Comparison of ENCODE assay signal across 14 cellular contexts in the genomic region with DNA sequence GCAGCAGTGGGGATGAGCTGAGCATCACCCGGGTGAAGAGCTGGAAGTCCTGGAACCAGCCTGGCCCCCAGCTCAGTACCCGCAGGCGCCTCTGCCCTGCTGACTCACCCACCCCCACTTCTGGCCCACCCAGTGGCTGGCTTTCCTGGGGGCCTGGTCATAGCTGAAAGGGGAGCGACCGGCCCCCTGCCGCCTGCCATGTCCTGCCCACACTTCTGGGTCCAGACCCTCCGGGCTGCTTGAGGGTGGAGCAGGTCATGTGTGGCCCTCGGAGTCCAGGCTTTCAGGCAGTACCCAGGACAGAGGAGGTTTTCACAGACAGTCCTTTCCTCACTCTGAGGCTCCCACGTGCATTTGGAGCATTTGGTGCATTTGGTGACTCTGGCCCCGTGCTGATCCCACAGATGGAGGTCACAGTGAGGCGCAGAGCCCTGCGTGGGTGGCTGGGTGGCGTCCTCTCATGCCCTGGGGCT. TPM values are rescaled to one million over a fixed set of nuclear protein-coding genes. Genes with fewer than 3 reads are reported as not detected.
A peak's percentile ranks its signal among the peaks of the same experiment; 100 is the strongest.
DNase-seq lines count a peak whose midpoint lies in the region; ATAC-seq and TF ChIP-seq lines count a peak whose summit lies in the region.
"Had no signal": no experiment of that assay in that cellular context is flagged by ENCODE, and none has a peak within 500 bp of the region (broad histone marks: within the 10 kb centered on the region; RNA-seq: fewer than 3 reads in every experiment).

No MANE protein-coding gene starts in this region.

- H3K36me3 ChIP-seq in BLaER1 treated with 17β-estradiol and CSF1 and Interleukin-3, amounts not matched to agents 10 nM and 100 nM, result no peaks in the 10 kb centered on the region
- H3K36me3 ChIP-seq in breast epithelium, result no peaks in the 10 kb centered on the region
- H3K36me3 ChIP-seq: pancreas had no signal

- no peaks in the 10 kb centered on the region for H4K20me1 ChIP-seq in BLaER1 treated with 17β-estradiol and CSF1 and Interleukin-3, amounts not matched to agents 10 nM and 100 nM

- H3K27ac Mint-ChIP-seq in activated T-cell treated with anti-CD3 and anti-CD28 coated beads, Interleukin-2, amount 50 U/mL, for 72 hours, result no peak overlapping the region
- H3K27ac Mint-ChIP-seq in naive thymus-derived CD8-positive, alpha-beta T cell, result peak overlapping the region in 8 of 10 donors; percentile 57 to 93 (median 82)
- H3K27ac Mint-ChIP-seq: memory B cell had no signal

- peak overlapping the region in 2 of 10 experiments; percentile 7 to 49; a peak in 3 of 20 replicates for H3K4me3 ChIP-seq in BLaER1 treated with 17β-estradiol and CSF1 and Interleukin-3, amounts not matched to agents 10 nM and 100 nM
- no peak overlapping the region for H3K4me3 ChIP-seq in breast epithelium
- H3K4me3 ChIP-seq: pancreas had no signal

- TF ChIP-seq POLR2A in breast epithelium (IDR thresholded peaks at IDR 0.05), result no peak

- POLR2A ChIA-PET in naive thymus-derived CD8-positive, alpha-beta T cell (lab: Charles Lee), result interaction anchor here (1.3 to 3.9 kb wide), 5 partner anchors 30 to 89 kb away, joined by 3 to 17 read pairs (median 4); partner anchors contain the start of genes GALNS and TRAPPC2L

- H3K27me3 Mint-ChIP-seq in activated T-cell treated with anti-CD3 and anti-CD28 coated beads, Interleukin-2, amount 50 U/mL, for 72 hours (ENCODE audit: low read depth), result no peaks in the 10 kb centered on the region
- no peaks in the 10 kb centered on the region for H3K27me3 Mint-ChIP-seq in naive thymus-derived CD8-positive, alpha-beta T cell
- H3K27me3 Mint-ChIP-seq: activated B cell treated with CpG ODN at 0.5 μM for 24 hours, memory B cell had no signal

- no peak for TF ChIP-seq CTCF in breast epithelium (IDR thresholded peaks at IDR 0.05)

- peaks cover 40% of the 10 kb centered on the region for H3K4me1 Mint-ChIP-seq in activated T-cell treated with anti-CD3 and anti-CD28 coated beads, Interleukin-2, amount 50 U/mL, for 72 hours (ENCODE audit: low read depth)
- H3K4me1 Mint-ChIP-seq in naive thymus-derived CD8-positive, alpha-beta T cell, result peaks cover 15 to 65% (median 56%) of the 10 kb centered on the region in 4 donors

- no peaks in the 10 kb centered on the region for H3K27me3 ChIP-seq in BLaER1 treated with 17β-estradiol and CSF1 and Interleukin-3, amounts not matched to agents 10 nM and 100 nM
- peaks cover 0 to 17% of the 10 kb centered on the region in 2 donors for H3K27me3 ChIP-seq in breast epithelium

- peak; percentile 6 to 22 for ATAC-seq in activated T-cell treated with anti-CD3 and anti-CD28 coated beads, Interleukin-2, amount 50 U/mL, for 72 hours (replicated peaks in 1 of 2)
- peak; percentile 11 to 12 for ATAC-seq in naive thymus-derived CD8-positive, alpha-beta T cell
- ATAC-seq: pancreas had no signal

- H3K4me1 ChIP-seq in BLaER1 treated with 17β-estradiol and CSF1 and Interleukin-3, amounts not matched to agents 10 nM and 100 nM, result peaks cover 66 to 96% (median 89%) of the 10 kb centered on the region in 10 experiments
- H3K4me1 ChIP-seq in breast epithelium, result no peaks in the 10 kb centered on the region
- H3K4me1 ChIP-seq: pancreas had no signal

- no peaks in the 10 kb centered on the region for H3K36me3 Mint-ChIP-seq in activated T-cell treated with anti-CD3 and anti-CD28 coated beads, Interleukin-2, amount 50 U/mL, for 72 hours (ENCODE audit: insufficient read depth in 2 of 2)
- H3K36me3 Mint-ChIP-seq in naive thymus-derived CD8-positive, alpha-beta T cell, result no peaks in the 10 kb centered on the region
- H3K36me3 Mint-ChIP-seq: memory B cell had no signal

- H3K9ac ChIP-seq in BLaER1 treated with 17β-estradiol and CSF1 and Interleukin-3, amounts not matched to agents 10 nM and 100 nM, result peak overlapping the region in 10 of 11 experiments; percentile 11 to 69 (median 56); a peak in 16 of 22 replicates

- H3K9me3 ChIP-seq in BLaER1 treated with 17β-estradiol and CSF1 and Interleukin-3, amounts not matched to agents 10 nM and 100 nM (replicated peaks in 1 of 11), result no peaks in the 10 kb centered on the region
- H3K9me3 ChIP-seq in breast epithelium, result no peaks in the 10 kb centered on the region
- H3K9me3 ChIP-seq: pancreas had no signal

- DNase-seq in HUDEP-2 (lab: John Stamatoyannopoulos, UW; ENCODE audit: unreplicated experiment in 76 of 76), result peak in 58 of 76 experiments; percentile 23 to 84 (median 65)
- DNase-seq in activated T-cell treated with anti-CD3 and anti-CD28 coated beads, Interleukin-2, amount 50 U/mL, for 72 hours, result no peak
- no peak for DNase-seq in naive thymus-derived CD8-positive, alpha-beta T cell
- DNase-seq in NCI-H1092 treated with DMSO at 0.1 percent for 48 hours (lab: John Stamatoyannopoulos, UW), result no peak
- no peak for DNase-seq in breast epithelium (ENCODE audit: low spot score in 2 of 2)
- no peak for DNase-seq in NCI-H128 (lab: John Stamatoyannopoulos, UW; ENCODE audit: unreplicated experiment)
- DNase-seq in AML-193 (lab: John Stamatoyannopoulos, UW), result no peak
- DNase-seq: activated B cell treated with CpG ODN at 0.5 μM for 24 hours; effector CD4-positive, alpha-beta T cell; GOT3; NK-92 treated with Interleukin-12 subunit alpha and Interleukin-12 subunit beta, amount 100 ng/mL, for 24 hours had no signal

- intact Hi-C loops in breast epithelium (cut with DNase I; ENCODE audit: low total_unique reads), result no loop called here

- peak overlapping the region in 10 of 11 experiments; percentile 12 to 82 (median 72); a peak in 19 of 22 replicates for H3K27ac ChIP-seq in BLaER1 treated with 17β-estradiol and CSF1 and Interleukin-3, amounts not matched to agents 10 nM and 100 nM
- H3K27ac ChIP-seq in breast epithelium, result no peak overlapping the region
- H3K27ac ChIP-seq: pancreas had no signal

- no peaks in the 10 kb centered on the region for H3K9me3 Mint-ChIP-seq in activated T-cell treated with anti-CD3 and anti-CD28 coated beads, Interleukin-2, amount 50 U/mL, for 72 hours
- no peaks in the 10 kb centered on the region for H3K9me3 Mint-ChIP-seq in naive thymus-derived CD8-positive, alpha-beta T cell
- H3K9me3 Mint-ChIP-seq: activated B cell treated with CpG ODN at 0.5 μM for 24 hours, memory B cell had no signal

- H3K4me3 Mint-ChIP-seq in activated T-cell treated with anti-CD3 and anti-CD28 coated beads, Interleukin-2, amount 50 U/mL, for 72 hours, result peak overlapping the region in 1 of 2 donors; percentile 45
- H3K4me3 Mint-ChIP-seq in naive thymus-derived CD8-positive, alpha-beta T cell, result peak overlapping the region in 6 of 10 donors; percentile 50 to 71 (median 62)
- H3K4me3 Mint-ChIP-seq: activated B cell treated with CpG ODN at 0.5 μM for 24 hours, memory B cell had no signal

- H3K4me2 ChIP-seq in BLaER1 treated with 17β-estradiol and CSF1 and Interleukin-3, amounts not matched to agents 10 nM and 100 nM, result peak overlapping the region; percentile 77 to 91 (median 88)

RNA-seq across cellular contexts. Expression of gene PIEZO1, which starts 7.1 kb away (rescaled TPM):
- 100 to 1,000 TPM in 1 of 2 donors, 10 to 100 TPM in 1; 94.1 to 141 TPM for total RNA-seq in activated T-cell treated with anti-CD3 and anti-CD28 coated beads, Interleukin-2, amount 50 U/mL, for 72 hours
- 10 to 100 TPM; 90.0 to 94.5 TPM for total RNA-seq in naive thymus-derived CD8-positive, alpha-beta T cell
- 1 to 10 TPM; 2.4 to 8.4 (median 5.7) TPM for polyA plus RNA-seq in naive thymus-derived CD8-positive, alpha-beta T cell
- 100 to 1,000 TPM in 2 of 3 donors, 10 to 100 TPM in 1; 90.7 to 181 (median 135) TPM for total RNA-seq in breast epithelium

RNA-seq across cellular contexts. Expression of gene CDT1, which starts 11.5 kb away (rescaled TPM):
- total RNA-seq in activated T-cell treated with anti-CD3 and anti-CD28 coated beads, Interleukin-2, amount 50 U/mL, for 72 hours, result 100 to 1,000 TPM; 167 to 172 TPM
- under 1 TPM in 1 of 2 experiments, not detected in 1; 0.74 TPM for total RNA-seq in naive thymus-derived CD8-positive, alpha-beta T cell
- polyA plus RNA-seq in naive thymus-derived CD8-positive, alpha-beta T cell, result under 1 TPM; 0.13 to 0.46 (median 0.26) TPM
- total RNA-seq in breast epithelium, result 1 to 10 TPM; 1.3 to 3.3 (median 3.2) TPM

RNA-seq across cellular contexts. Expression of gene APRT, which starts 19.6 kb away (rescaled TPM):
- total RNA-seq in activated T-cell treated with anti-CD3 and anti-CD28 coated beads, Interleukin-2, amount 50 U/mL, for 72 hours, result 100 to 1,000 TPM; 116 to 139 TPM
- 100 to 1,000 TPM; 174 to 183 TPM for total RNA-seq in naive thymus-derived CD8-positive, alpha-beta T cell
- 100 to 1,000 TPM; 428 to 492 (median 431) TPM for polyA plus RNA-seq in naive thymus-derived CD8-positive, alpha-beta T cell
- total RNA-seq in breast epithelium, result 100 to 1,000 TPM in 2 of 3 donors, 10 to 100 TPM in 1; 93.8 to 152 (median 126) TPM

Comparison
In these comparisons a context has a peak if more than half of its experiments do, and no peak if none do; other contexts are left out.
1. H3K27ac ChIP-seq: peak in BLaER1 treated with 17β-estradiol and CSF1 and Interleukin-3, amounts not matched to agents 10 nM and 100 nM (10 of 11); none in breast epithelium (0 of 2).
2. DNase-seq: peak in HUDEP-2 (58 of 76); none in activated T-cell treated with anti-CD3 and anti-CD28 coated beads, Interleukin-2, amount 50 U/mL, for 72 hours (0 of 2), naive thymus-derived CD8-positive, alpha-beta T cell (0 of 10), NCI-H1092 treated with DMSO at 0.1 percent for 48 hours (single experiment), breast epithelium (0 of 2), NCI-H128 (single experiment) and AML-193 (0 of 2).
3. RNA of gene CDT1, which starts 11.5 kb away (total RNA-seq): 167 to 172 TPM in activated T-cell treated with anti-CD3 and anti-CD28 coated beads, Interleukin-2, amount 50 U/mL, for 72 hours; 1.3 to 3.3 TPM in breast epithelium and 0.74 TPM in naive thymus-derived CD8-positive, alpha-beta T cell; every median in the first group is over 10 times any median in the second.